ENCODE assay signal across 10 cellular contexts in genomic region chr2:25313711-25314513, GRCh38. TPM values are rescaled to one million over a fixed set of nuclear protein-coding genes. Genes with fewer than 3 reads are reported as not detected.
A peak's percentile ranks its signal among the peaks of the same experiment; 100 is the strongest.
DNase-seq lines count a peak whose midpoint lies in the region; ATAC-seq, FAIRE-seq and TF ChIP-seq lines count a peak whose summit lies in the region.
"Had no signal": no experiment of that assay in that cellular context is flagged by ENCODE, and none has a peak within 500 bp of the region (broad histone marks: within the 10 kb centered on the region; RNA-seq: fewer than 3 reads in every experiment).

No MANE protein-coding gene starts in this region.

- H3K4me3 ChIP-seq in GM12878, result no peak overlapping the region
- H3K4me3 ChIP-seq in prostate gland, result no peak overlapping the region

- H3K36me3 ChIP-seq in GM12878 (ENCODE audit: control insufficient read depth in 2 of 2, insufficient read depth in 2 of 2, low read length in 1 of 2) (peaks cover 0 to 8% of the 10 kb centered on the region in 2 experiments; a peak in 3 of 4 replicates), prostate gland (no peaks in the 10 kb centered on the region)

- CTCF ChIA-PET in GM12878 (lab: Yijun Ruan, JAX), result interaction anchor here (0.8 to 2.6 kb wide), 7 partner anchors 9 to 257 kb away, joined by 3 to 8 read pairs (median 3); no protein-coding TSS in a partner anchor

- H4K20me1 ChIP-seq in GM12878 (ENCODE audit: control insufficient read depth, insufficient read depth), result no peaks in the 10 kb centered on the region

- intact Hi-C loops in GM12878 (cut with micrococcal nuclease; ENCODE audit: unreplicated experiment), result no loop called here
- intact Hi-C loops in prostate gland (cut with DNase I), result no loop called here

- no peak for TF ChIP-seq EP300 in GM12878 (IDR thresholded peaks at IDR 0.05; ENCODE audit: borderline replicate concordance in 1 of 2, control insufficient read depth in 1 of 2, low read depth in 2 of 2, low read length in 2 of 2)

- no peaks in the 10 kb centered on the region for H3K9me3 ChIP-seq in GM12878 (replicated peaks; ENCODE audit: control insufficient read depth, insufficient read depth, low read length)
- H3K9me3 ChIP-seq in prostate gland, result no peaks in the 10 kb centered on the region

- ATAC-seq in GM18502 (IDR thresholded peaks at IDR 0.05; ENCODE audit: poor library complexity, unreplicated experiment) (peak; percentile 13), HG03175 (IDR thresholded peaks at IDR 0.05; ENCODE audit: unreplicated experiment) (peak; percentile 10), GM12878 (peak; percentile 13), HG03520 (IDR thresholded peaks at IDR 0.05; ENCODE audit: unreplicated experiment) (no peak)
- ATAC-seq: HCT116 had no signal

- TF ChIP-seq CTCF in GM12878 (IDR thresholded peaks at IDR 0.05 in 2 of 3, conservative IDR thresholded peaks at IDR 0.05 in 1 of 3; ENCODE audit: control insufficient read depth in 2 of 3, extremely low read depth in 1 of 3, insufficient read depth in 1 of 3, low read depth in 3 of 3, low read length in 3 of 3), result no peak
- no peak for TF ChIP-seq CTCF in prostate gland (IDR thresholded peaks at IDR 0.05)

- peaks cover 31% of the 10 kb centered on the region for H3K4me1 ChIP-seq in GM12878 (ENCODE audit: control insufficient read depth, insufficient read depth, low read length)
- H3K4me1 ChIP-seq in prostate gland (replicated peaks), result peaks cover 20% of the 10 kb centered on the region

- peak overlapping the region; percentile 46; the same call in 1 of the 2 replicates for H3K4me2 ChIP-seq in GM12878 (ENCODE audit: control insufficient read depth, insufficient read depth)

- SMC1A ChIA-PET in GM12878 (lab: Charles Lee; ENCODE audit: uncharacterized antibody, unreplicated experiment), result interaction anchor here (1.0 to 1.7 kb wide), 7 partner anchors 20 to 268 kb away, joined by 3 to 6 read pairs (median 3); no protein-coding TSS in a partner anchor

- no TSS peak for BruUV-seq in GM12878 (replicated peaks; lab: Mats Ljungman, UMichigan)

- TF ChIP-seq RAD21 in GM12878 (IDR thresholded peaks at IDR 0.05; ENCODE audit: insufficient read depth, low read depth, low read length), result no peak

- no peak for TF ChIP-seq POLR2A in GM12878 (IDR thresholded peaks at IDR 0.05; ENCODE audit: low read depth, low read length)
- no peak for TF ChIP-seq POLR2A in prostate gland (IDR thresholded peaks at IDR 0.05)

- 71% methylated on average over 24 of the region's 27 CpGs for WGBS in GM12878 (ENCODE audit: insufficient coverage, insufficient replicate concordance, low lambda C conversion rate, missing lambda C conversion rate)
- WGBS in prostate gland, result 86% methylated on average over 27 of the region's 27 CpGs

- RAD21 ChIA-PET in GM12878 (lab: Charles Lee; ENCODE audit: unreplicated experiment), result interaction anchor here (0.6 to 2.1 kb wide), 7 partner anchors 10 to 253 kb away, joined by 3 to 12 read pairs (median 6); no protein-coding TSS in a partner anchor

- peak overlapping the region; percentile 29; the same call in 1 of the 2 replicates for H2AFZ ChIP-seq in GM12878 (ENCODE audit: control insufficient read depth, low read depth, low read length)

- no peak for DNase-seq in GM12878 (ENCODE audit: low read depth, low spot score)
- no peak for DNase-seq in prostate gland (ENCODE audit: low spot score)
- no peak for DNase-seq in OCI-M1 (lab: John Stamatoyannopoulos, UW)
- no peak for DNase-seq in HuH-7.5 (ENCODE audit: low spot score)
- DNase-seq in NAMALWA (ENCODE audit: low spot score), result no peak

- H3K9ac ChIP-seq in GM12878 (ENCODE audit: control insufficient read depth, insufficient read depth, low read length), result peak overlapping the region; percentile 41; the same call in 1 of the 2 replicates

- H3K27me3 ChIP-seq in GM12878 (replicated peaks in 1 of 2; ENCODE audit: control insufficient read depth in 2 of 2, insufficient read depth in 2 of 2, low read length in 1 of 2), result no peaks in the 10 kb centered on the region
- no peaks in the 10 kb centered on the region for H3K27me3 ChIP-seq in prostate gland (replicated peaks; ENCODE audit: insufficient read depth)

- FAIRE-seq in GM12878 (lab: Jason Lieb, UNC), result peak; percentile 18
- FAIRE-seq: RCC 7860 had no signal

- H3K27ac ChIP-seq in GM12878 (ENCODE audit: control insufficient read depth, insufficient read depth) (peak overlapping the region; percentile 95), prostate gland (peak overlapping the region; percentile 46 to 52)

- peaks cover 9% of the 10 kb centered on the region for H3K79me2 ChIP-seq in GM12878 (ENCODE audit: control insufficient read depth, insufficient read depth, low read length)

- POLR2A ChIA-PET in GM12878 (lab: Charles Lee), result interaction anchor here (0.7 to 1.5 kb wide), 7 partner anchors 9 to 483 kb away, joined by 3 to 6 read pairs (median 4); no protein-coding TSS in a partner anchor

- in situ Hi-C loops in GM12878 (cut with MboI), result no loop called here

TF ChIP-seq in GM12878, 131 proteins besides CTCF, POLR2A, EP300 and RAD21:
- TF ChIP-seq FOS (IDR thresholded peaks at IDR 0.05; ENCODE audit: borderline replicate concordance, extremely low read depth, insufficient read length), result no peak
- peak; percentile 23; the same call in 1 of the 2 replicates for TF ChIP-seq HDGF (IDR thresholded peaks at IDR 0.05)
- TF ChIP-seq BRCA1 (IDR thresholded peaks at IDR 0.05; ENCODE audit: low read depth, low read length), result no peak

RNA-seq across cellular contexts. Expression of gene DNMT3A, which starts 27.8 kb away (rescaled TPM):
- total RNA-seq in GM12878 (2013; cell fraction: nucleolus; rRNA removed), result 87.0 and 94.0 TPM in 2 replicates
- total RNA-seq in GM12878 (2014; rRNA removed) (18.1 and 28.1 TPM in 2 replicates), GM12878 (2014; rRNA removed; fragmentation: Illumina TruSeq; extraction: Trizol) (17.7 and 18.5 TPM in 2 replicates), GM12878 (2021) (47.8 and 51.6 TPM in 2 replicates), prostate gland (10 to 100 TPM in 1 of 2 donors, 1 to 10 TPM in 1; 8.7 to 28.2 TPM)
- polyA plus RNA-seq in GM12878 (2011; ENCODE audit: low read depth), result 9.7 TPM
- polyA plus RNA-seq in GM12878 (2011; rRNA removed) (4.9 and 7.4 TPM in 2 replicates), GM12878 (2014; fragmentation: Illumina TruSeq; extraction: Trizol) (10.1 and 15.7 TPM in 2 replicates), GM12878 (2014; fragmentation: Nextera tagmentation; extraction: Ambion mirVana) (10 to 100 TPM; 11.1 to 29.9 TPM), GM12878 (2014; rRNA removed) (24.5 and 25.4 TPM in 2 replicates), GM12878 (2016; fragmentation: Nextera tagmentation; extraction: Ambion mirVana) (10 to 100 TPM; 12.3 to 16.3 TPM)
- 8.9 and 11.4 TPM in 2 replicates for polyA plus RNA-seq in GM12878 (2011; cell fraction: cytosol; rRNA removed)
- polyA plus RNA-seq in GM12878 (2011; cell fraction: nucleus; rRNA removed), result 27.4 and 39.0 TPM in 2 replicates
- polyA plus RNA-seq in GM12878 (2012), result 17.3 and 21.3 TPM in 2 replicates
- polyA minus RNA-seq in GM12878 (2011; rRNA and poly(A)+ RNA removed), result 24.2 and 40.7 TPM in 2 replicates
- polyA minus RNA-seq in GM12878 (2011; cell fraction: cytosol; rRNA and poly(A)+ RNA removed), result 7.3 and 19.0 TPM in 2 replicates
- polyA minus RNA-seq in GM12878 (2011; cell fraction: nucleus; rRNA and poly(A)+ RNA removed), result 17.5 and 40.3 TPM in 2 replicates
